ENCODE assay signal across 12 cellular contexts in genomic region chr3:151170280-151170679, GRCh38. TPM values are rescaled to one million over a fixed set of nuclear protein-coding genes. Genes with fewer than 3 reads are reported as not detected.
A peak's percentile ranks its signal among the peaks of the same experiment; 100 is the strongest.
DNase-seq lines count a peak whose midpoint lies in the region; ATAC-seq and TF ChIP-seq lines count a peak whose summit lies in the region.
"Not testable (repeated sequence)": the region's sequence is repeated elsewhere in the genome, so short reads cannot be mapped to it uniquely, and the experiment has no call there.
"Had no signal": no experiment of that assay in that cellular context is flagged by ENCODE, and none has a peak within 500 bp of the region (broad histone marks: within the 10 kb centered on the region; RNA-seq: fewer than 3 reads in every experiment).

No MANE protein-coding gene starts in this region.

- ATAC-seq in activated naive CD4-positive, alpha-beta T cell treated with anti-CD3 and anti-CD28 coated beads, Interleukin-2, amount 50 U/mL, for 72 hours; stimulated activated memory B cell treated with anti-CD40 and anti-IgM and Interleukin-4, amounts not matched to agents 10 μg/mL and 1 μg/mL and 100 μg/mL, for 72 hours: not testable (repeated sequence)

- peak overlapping the region; percentile 82 to 94 (median 87) for H3K27ac Mint-ChIP-seq in CD8-positive, alpha-beta memory T cell
- peak overlapping the region; percentile 79 for H3K27ac Mint-ChIP-seq in activated CD4-positive, alpha-beta memory T cell treated with anti-CD3 and anti-CD28 coated beads for 36 hours
- peak overlapping the region; percentile 87 to 93 for H3K27ac Mint-ChIP-seq in activated naive CD4-positive, alpha-beta T cell treated with anti-CD3 and anti-CD28 coated beads, Interleukin-2, amount 50 U/mL, for 72 hours
- H3K27ac Mint-ChIP-seq in nephron progenitor cell = peak overlapping the region; percentile 92
- H3K27ac Mint-ChIP-seq in stimulated activated memory B cell treated with anti-CD40 and anti-IgM and Interleukin-4, amounts not matched to agents 10 μg/mL and 1 μg/mL and 100 μg/mL, for 72 hours = peak overlapping the region; percentile 82

- H3K4me3 ChIP-seq in CD8-positive, alpha-beta memory T cell (ENCODE audit: low read length); OCI-LY3 (ENCODE audit: low read length); left ventricle myocardium inferior: not testable (repeated sequence)

- peaks cover 34 to 48% (median 41%) of the 10 kb centered on the region in 3 donors for H3K4me1 Mint-ChIP-seq in CD8-positive, alpha-beta memory T cell
- peaks cover 47% of the 10 kb centered on the region for H3K4me1 Mint-ChIP-seq in activated CD4-positive, alpha-beta memory T cell treated with anti-CD3 and anti-CD28 coated beads for 36 hours (ENCODE audit: low read depth)
- peaks cover 26% of the 10 kb centered on the region for H3K4me1 Mint-ChIP-seq in nephron progenitor cell
- H3K4me1 Mint-ChIP-seq in stimulated activated memory B cell treated with anti-CD40 and anti-IgM and Interleukin-4, amounts not matched to agents 10 μg/mL and 1 μg/mL and 100 μg/mL, for 72 hours = peaks cover 40% of the 10 kb centered on the region

- not testable (repeated sequence) for H2AFZ ChIP-seq in OCI-LY3 (ENCODE audit: low read depth, low read length)

- H3K27ac ChIP-seq in CD8-positive, alpha-beta memory T cell (ENCODE audit: low read depth, low read length) = not testable (repeated sequence)
- H3K27ac ChIP-seq in OCI-LY3 (ENCODE audit: low read length) = peak overlapping the region; percentile 88
- H3K27ac ChIP-seq in left ventricle myocardium inferior (replicated peaks) = peak overlapping the region; percentile 41

- CTCF ChIA-PET in CD8-positive, alpha-beta memory T cell (lab: Charles Lee) = interaction anchor here (0.7 to 1.9 kb wide), 3 partner anchors 31 to 118 kb away, joined by 3 to 4 read pairs (median 3); partner anchors contain the start of gene P2RY14
- CTCF ChIA-PET in activated CD4-positive, alpha-beta memory T cell treated with anti-CD3 and anti-CD28 coated beads for 36 hours (lab: Charles Lee) = interaction anchor here (1.7 to 7.4 kb wide), 7 partner anchors 21 to 135 kb away, joined by 4 to 157 read pairs (median 43); partner anchors contain the start of genes GPR171 and P2RY14

- TF ChIP-seq CTCF in OCI-LY3 (IDR thresholded peaks at IDR 0.05; ENCODE audit: low read depth, low read length); left ventricle myocardium inferior (IDR thresholded peaks at IDR 0.05; ENCODE audit: borderline replicate concordance); nephron progenitor cell (IDR thresholded peaks at IDR 0.05): not testable (repeated sequence)

- H3K27me3 ChIP-seq in CD8-positive, alpha-beta memory T cell (ENCODE audit: insufficient read depth, low read length, poor library complexity, severe bottlenecking); OCI-LY3 (ENCODE audit: low read depth, low read length); left ventricle myocardium inferior (ENCODE audit: low read depth): not testable (repeated sequence)

- peak overlapping the region in 5 of 7 donors; percentile 70 to 84 (median 72) for H3K4me3 Mint-ChIP-seq in CD8-positive, alpha-beta memory T cell
- H3K4me3 Mint-ChIP-seq in activated CD4-positive, alpha-beta memory T cell treated with anti-CD3 and anti-CD28 coated beads for 36 hours; nephron progenitor cell; stimulated activated memory B cell treated with anti-CD40 and anti-IgM and Interleukin-4, amounts not matched to agents 10 μg/mL and 1 μg/mL and 100 μg/mL, for 72 hours: not testable (repeated sequence)

- not testable (repeated sequence) for H3K36me3 ChIP-seq in CD8-positive, alpha-beta memory T cell (ENCODE audit: insufficient read depth, low read length); OCI-LY3 (replicated peaks; ENCODE audit: low read depth, low read length); left ventricle myocardium inferior

- not testable (repeated sequence) for H3K27me3 Mint-ChIP-seq in CD8-positive, alpha-beta memory T cell; activated CD4-positive, alpha-beta memory T cell treated with anti-CD3 and anti-CD28 coated beads for 36 hours; nephron progenitor cell (ENCODE audit: low read depth, poor library complexity); stimulated activated memory B cell treated with anti-CD40 and anti-IgM and Interleukin-4, amounts not matched to agents 10 μg/mL and 1 μg/mL and 100 μg/mL, for 72 hours

- POLR2A ChIA-PET in CD8-positive, alpha-beta memory T cell (lab: Charles Lee) = not testable (repeated sequence)
- POLR2A ChIA-PET in activated CD4-positive, alpha-beta memory T cell treated with anti-CD3 and anti-CD28 coated beads for 36 hours (lab: Charles Lee) = interaction anchor here (0.6 to 3.4 kb wide), 6 partner anchors 19 to 139 kb away, joined by 3 to 17 read pairs (median 4); partner anchors contain the start of gene GPR171

- H3K9me3 Mint-ChIP-seq in CD8-positive, alpha-beta memory T cell; activated CD4-positive, alpha-beta memory T cell treated with anti-CD3 and anti-CD28 coated beads for 36 hours; activated naive CD4-positive, alpha-beta T cell treated with anti-CD3 and anti-CD28 coated beads, Interleukin-2, amount 50 U/mL, for 72 hours; nephron progenitor cell; stimulated activated memory B cell treated with anti-CD40 and anti-IgM and Interleukin-4, amounts not matched to agents 10 μg/mL and 1 μg/mL and 100 μg/mL, for 72 hours: not testable (repeated sequence)

- H3K9me3 ChIP-seq in CD8-positive, alpha-beta memory T cell (ENCODE audit: low read length); OCI-LY3 (ENCODE audit: insufficient read depth, low read length); left ventricle myocardium inferior (replicated peaks): not testable (repeated sequence)

- H3K36me3 Mint-ChIP-seq in CD8-positive, alpha-beta memory T cell; activated CD4-positive, alpha-beta memory T cell treated with anti-CD3 and anti-CD28 coated beads for 36 hours; activated naive CD4-positive, alpha-beta T cell treated with anti-CD3 and anti-CD28 coated beads, Interleukin-2, amount 50 U/mL, for 72 hours; stimulated activated memory B cell treated with anti-CD40 and anti-IgM and Interleukin-4, amounts not matched to agents 10 μg/mL and 1 μg/mL and 100 μg/mL, for 72 hours: not testable (repeated sequence)
- peaks cover 16% of the 10 kb centered on the region for H3K36me3 Mint-ChIP-seq in nephron progenitor cell (ENCODE audit: low read depth)

- intact Hi-C loops in activated CD4-positive, alpha-beta memory T cell treated with anti-CD3 and anti-CD28 coated beads for 36 hours (cut with micrococcal nuclease) = loop anchor here (1.0 kb wide), 1 partner anchor 157 kb away; no protein-coding TSS in a partner anchor
- intact Hi-C loops in left ventricle myocardium inferior (cut with micrococcal nuclease) = not testable (repeated sequence)

- peak overlapping the region; percentile 72 for H3K4me2 ChIP-seq in OCI-LY3 (ENCODE audit: low read length)

- not testable (repeated sequence) for DNase-seq in CD8-positive, alpha-beta memory T cell; activated CD4-positive, alpha-beta memory T cell treated with anti-CD3 and anti-CD28 coated beads for 36 hours; activated naive CD4-positive, alpha-beta T cell treated with anti-CD3 and anti-CD28 coated beads, Interleukin-2, amount 50 U/mL, for 72 hours (ENCODE audit: low spot score in 2 of 2); left ventricle myocardium inferior; nephron progenitor cell

- H3K9ac ChIP-seq in OCI-LY3 (ENCODE audit: low read length) = not testable (repeated sequence)

- not testable (repeated sequence) for H3K79me2 ChIP-seq in OCI-LY3 (ENCODE audit: low read length)

- peaks cover 30% of the 10 kb centered on the region for H3K4me1 ChIP-seq in CD8-positive, alpha-beta memory T cell (ENCODE audit: insufficient read depth, low read length)
- H3K4me1 ChIP-seq in OCI-LY3 (ENCODE audit: low read length) = peaks cover 42% of the 10 kb centered on the region
- H3K4me1 ChIP-seq in left ventricle myocardium inferior = not testable (repeated sequence)

- H4K20me1 ChIP-seq in OCI-LY3 (ENCODE audit: insufficient read depth, low read length) = not testable (repeated sequence)

RNA-seq across cellular contexts. Expression of gene GPR171, which starts 32.7 kb away (rescaled TPM):
- total RNA-seq in CD8-positive, alpha-beta memory T cell = 100 to 1,000 TPM; 179 to 188 TPM
- 264 TPM for polyA plus RNA-seq in CD8-positive, alpha-beta memory T cell
- total RNA-seq in activated CD4-positive, alpha-beta memory T cell treated with anti-CD3 and anti-CD28 coated beads for 36 hours = 10 to 100 TPM; 70.7 to 74.0 TPM
- 100 to 1,000 TPM in 1 of 2 donors, 10 to 100 TPM in 1; 31.2 to 113 TPM for total RNA-seq in activated naive CD4-positive, alpha-beta T cell treated with anti-CD3 and anti-CD28 coated beads, Interleukin-2, amount 50 U/mL, for 72 hours
- not detected for total RNA-seq in left ventricle myocardium inferior
- total RNA-seq: kidney epithelial cell, mammary epithelial cell, NCI-H460, osteoblast, PC-3 had no signal
- polyA plus RNA-seq: mammary epithelial cell had no signal

Comparison
In these comparisons a context has a peak if more than half of its experiments do, and no peak if none do; other contexts are left out.
1. RNA of gene GPR171, which starts 32.7 kb away (total RNA-seq): 179 to 188 TPM in CD8-positive, alpha-beta memory T cell, 31.2 to 113 TPM in activated naive CD4-positive, alpha-beta T cell treated with anti-CD3 and anti-CD28 coated beads, Interleukin-2, amount 50 U/mL, for 72 hours and 70.7 to 74.0 TPM in activated CD4-positive, alpha-beta memory T cell treated with anti-CD3 and anti-CD28 coated beads for 36 hours; not detected in left ventricle myocardium inferior (single experiment); every median in the first group is over 10 times any median in the second.
2. Peak in every context shown above with its lines, with median percentiles within 50 percentile points of each other: H3K27ac Mint-ChIP-seq.